Comparison of ENCODE assay signal across 1 cellular context in the genomic region with DNA sequence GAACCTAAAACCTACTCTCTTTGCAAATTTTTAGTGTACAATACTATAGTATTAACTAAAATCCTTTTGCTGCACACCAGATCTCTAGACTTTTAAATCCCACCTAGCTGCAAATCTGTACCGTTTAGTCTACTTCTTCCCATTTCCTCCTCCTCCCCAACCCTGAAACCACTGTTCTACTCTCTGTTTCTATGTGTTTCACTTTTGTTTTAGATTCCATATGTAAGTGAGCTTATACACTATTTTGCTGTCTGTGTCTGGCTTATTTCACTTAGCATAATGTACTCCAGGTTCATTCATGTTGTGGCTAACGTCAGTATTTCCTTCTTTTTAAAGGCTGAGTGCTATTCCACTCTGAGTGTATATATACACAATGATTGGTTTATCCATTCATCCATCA.
TF ChIP-seq lines count a peak whose summit lies in the region.

No MANE protein-coding gene starts in this region.

TF ChIP-seq in GM12878, 131 proteins besides CTCF, POLR2A, EP300 and RAD21 (continued from another document):
- TF ChIP-seq, protein P1, sequence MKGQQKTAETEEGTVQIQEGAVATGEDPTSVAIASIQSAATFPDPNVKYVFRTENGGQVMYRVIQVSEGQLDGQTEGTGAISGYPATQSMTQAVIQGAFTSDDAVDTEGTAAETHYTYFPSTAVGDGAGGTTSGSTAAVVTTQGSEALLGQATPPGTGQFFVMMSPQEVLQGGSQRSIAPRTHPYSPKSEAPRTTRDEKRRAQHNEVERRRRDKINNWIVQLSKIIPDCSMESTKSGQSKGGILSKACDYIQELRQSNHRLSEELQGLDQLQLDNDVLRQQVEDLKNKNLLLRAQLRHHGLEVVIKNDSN (IDR thresholded peaks at IDR 0.05; ENCODE audit: borderline replicate concordance, extremely low read length, insufficient read depth, low read depth, low read length): no peak
- no peak for TF ChIP-seq NR2F1 (conservative IDR thresholded peaks at IDR 0.05)
- no peak for TF ChIP-seq ZNF207 (IDR thresholded peaks at IDR 0.05; ENCODE audit: borderline replicate concordance)
- no peak for TF ChIP-seq IRF4 (IDR thresholded peaks at IDR 0.05; ENCODE audit: low read depth, low read length)
- TF ChIP-seq RCOR1 (conservative IDR thresholded peaks at IDR 0.05; ENCODE audit: low read depth, low read length): no peak
- TF ChIP-seq STAT3 (IDR thresholded peaks at IDR 0.05; ENCODE audit: low read depth, low read length): no peak
- TF ChIP-seq, protein P2, sequence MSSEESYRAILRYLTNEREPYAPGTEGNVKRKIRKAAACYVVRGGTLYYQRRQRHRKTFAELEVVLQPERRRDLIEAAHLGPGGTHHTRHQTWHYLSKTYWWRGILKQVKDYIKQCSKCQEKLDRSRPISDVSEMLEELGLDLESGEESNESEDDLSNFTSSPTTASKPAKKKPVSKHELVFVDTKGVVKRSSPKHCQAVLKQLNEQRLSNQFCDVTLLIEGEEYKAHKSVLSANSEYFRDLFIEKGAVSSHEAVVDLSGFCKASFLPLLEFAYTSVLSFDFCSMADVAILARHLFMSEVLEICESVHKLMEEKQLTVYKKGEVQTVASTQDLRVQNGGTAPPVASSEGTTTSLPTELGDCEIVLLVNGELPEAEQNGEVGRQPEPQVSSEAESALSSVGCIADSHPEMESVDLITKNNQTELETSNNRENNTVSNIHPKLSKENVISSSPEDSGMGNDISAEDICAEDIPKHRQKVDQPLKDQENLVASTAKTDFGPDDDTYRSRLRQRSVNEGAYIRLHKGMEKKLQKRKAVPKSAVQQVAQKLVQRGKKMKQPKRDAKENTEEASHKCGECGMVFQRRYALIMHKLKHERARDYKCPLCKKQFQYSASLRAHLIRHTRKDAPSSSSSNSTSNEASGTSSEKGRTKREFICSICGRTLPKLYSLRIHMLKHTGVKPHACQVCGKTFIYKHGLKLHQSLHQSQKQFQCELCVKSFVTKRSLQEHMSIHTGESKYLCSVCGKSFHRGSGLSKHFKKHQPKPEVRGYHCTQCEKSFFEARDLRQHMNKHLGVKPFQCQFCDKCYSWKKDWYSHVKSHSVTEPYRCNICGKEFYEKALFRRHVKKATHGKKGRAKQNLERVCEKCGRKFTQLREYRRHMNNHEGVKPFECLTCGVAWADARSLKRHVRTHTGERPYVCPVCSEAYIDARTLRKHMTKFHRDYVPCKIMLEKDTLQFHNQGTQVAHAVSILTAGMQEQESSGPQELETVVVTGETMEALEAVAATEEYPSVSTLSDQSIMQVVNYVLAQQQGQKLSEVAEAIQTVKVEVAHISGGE (CRISPR knock-in tag; IDR thresholded peaks at IDR 0.05): no peak
- TF ChIP-seq, protein P3, sequence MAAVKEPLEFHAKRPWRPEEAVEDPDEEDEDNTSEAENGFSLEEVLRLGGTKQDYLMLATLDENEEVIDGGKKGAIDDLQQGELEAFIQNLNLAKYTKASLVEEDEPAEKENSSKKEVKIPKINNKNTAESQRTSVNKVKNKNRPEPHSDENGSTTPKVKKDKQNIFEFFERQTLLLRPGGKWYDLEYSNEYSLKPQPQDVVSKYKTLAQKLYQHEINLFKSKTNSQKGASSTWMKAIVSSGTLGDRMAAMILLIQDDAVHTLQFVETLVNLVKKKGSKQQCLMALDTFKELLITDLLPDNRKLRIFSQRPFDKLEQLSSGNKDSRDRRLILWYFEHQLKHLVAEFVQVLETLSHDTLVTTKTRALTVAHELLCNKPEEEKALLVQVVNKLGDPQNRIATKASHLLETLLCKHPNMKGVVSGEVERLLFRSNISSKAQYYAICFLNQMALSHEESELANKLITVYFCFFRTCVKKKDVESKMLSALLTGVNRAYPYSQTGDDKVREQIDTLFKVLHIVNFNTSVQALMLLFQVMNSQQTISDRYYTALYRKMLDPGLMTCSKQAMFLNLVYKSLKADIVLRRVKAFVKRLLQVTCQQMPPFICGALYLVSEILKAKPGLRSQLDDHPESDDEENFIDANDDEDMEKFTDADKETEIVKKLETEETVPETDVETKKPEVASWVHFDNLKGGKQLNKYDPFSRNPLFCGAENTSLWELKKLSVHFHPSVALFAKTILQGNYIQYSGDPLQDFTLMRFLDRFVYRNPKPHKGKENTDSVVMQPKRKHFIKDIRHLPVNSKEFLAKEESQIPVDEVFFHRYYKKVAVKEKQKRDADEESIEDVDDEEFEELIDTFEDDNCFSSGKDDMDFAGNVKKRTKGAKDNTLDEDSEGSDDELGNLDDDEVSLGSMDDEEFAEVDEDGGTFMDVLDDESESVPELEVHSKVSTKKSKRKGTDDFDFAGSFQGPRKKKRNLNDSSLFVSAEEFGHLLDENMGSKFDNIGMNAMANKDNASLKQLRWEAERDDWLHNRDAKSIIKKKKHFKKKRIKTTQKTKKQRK (IDR thresholded peaks at IDR 0.05; ENCODE audit: low read depth, low read length): no peak
- no peak for TF ChIP-seq SRF (IDR thresholded peaks at IDR 0.05; ENCODE audit: low read depth in 2 of 2, low read length in 2 of 2)
- no peak for TF ChIP-seq IKZF2 (IDR thresholded peaks at IDR 0.05)
- TF ChIP-seq TCF7 (IDR thresholded peaks at IDR 0.05; ENCODE audit: borderline replicate concordance): no peak
- TF ChIP-seq, protein P4, sequence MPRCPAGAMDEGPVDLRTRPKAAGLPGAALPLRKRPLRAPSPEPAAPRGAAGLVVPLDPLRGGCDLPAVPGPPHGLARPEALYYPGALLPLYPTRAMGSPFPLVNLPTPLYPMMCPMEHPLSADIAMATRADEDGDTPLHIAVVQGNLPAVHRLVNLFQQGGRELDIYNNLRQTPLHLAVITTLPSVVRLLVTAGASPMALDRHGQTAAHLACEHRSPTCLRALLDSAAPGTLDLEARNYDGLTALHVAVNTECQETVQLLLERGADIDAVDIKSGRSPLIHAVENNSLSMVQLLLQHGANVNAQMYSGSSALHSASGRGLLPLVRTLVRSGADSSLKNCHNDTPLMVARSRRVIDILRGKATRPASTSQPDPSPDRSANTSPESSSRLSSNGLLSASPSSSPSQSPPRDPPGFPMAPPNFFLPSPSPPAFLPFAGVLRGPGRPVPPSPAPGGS (IDR thresholded peaks at IDR 0.05; ENCODE audit: borderline replicate concordance, insufficient read depth, low read depth, low read length, poor library complexity, severe bottlenecking): no peak
